Comparison of ENCODE assay signal across 12 cellular contexts in the genomic region with DNA sequence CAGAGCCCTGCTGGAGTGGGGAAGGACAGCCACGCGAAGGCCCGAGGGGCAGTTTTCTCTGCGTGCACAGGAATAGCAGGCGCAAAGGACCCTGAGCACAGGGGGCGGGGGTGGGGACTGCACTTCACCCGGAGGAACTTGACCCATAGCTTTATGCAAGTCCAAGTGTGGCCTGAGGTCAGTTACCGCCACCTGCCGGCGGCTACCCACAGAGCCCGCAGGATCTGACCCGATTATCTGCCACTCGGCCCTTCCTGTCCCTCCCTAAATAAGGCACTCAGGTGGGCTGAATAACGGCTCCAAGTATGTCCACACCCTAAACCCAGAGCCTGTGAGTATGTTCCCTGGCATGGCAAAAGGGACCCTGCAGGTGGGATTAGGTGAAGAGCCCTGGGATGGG.
A peak's percentile ranks its signal among the peaks of the same experiment; 100 is the strongest.
DNase-seq lines count a peak whose midpoint lies in the region; ATAC-seq and TF ChIP-seq lines count a peak whose summit lies in the region.
"Had no signal": no experiment of that assay in that cellular context is flagged by ENCODE, and none has a peak within 500 bp of the region (broad histone marks: within the 10 kb centered on the region; RNA-seq: fewer than 3 reads in every experiment).

No MANE protein-coding gene starts in this region.

- no peaks in the 10 kb centered on the region for H3K36me3 Mint-ChIP-seq in endodermal cell (ENCODE audit: low read depth)

- 31% methylated on average over 8 to 14 of the region's 14 CpGs for WGBS in endodermal cell (ENCODE audit: insufficient coverage in 1 of 2, insufficient read length in 1 of 2), 2 experiments

- TF ChIP-seq RAD21 in Ishikawa (IDR thresholded peaks at IDR 0.05; ENCODE audit: low read depth): peak; percentile 51

- ATAC-seq in lower lobe of right lung (peak in 1 of 2 donors; percentile 73), GM21723 (IDR thresholded peaks at IDR 0.05; ENCODE audit: unreplicated experiment) (no peak), HG03460 (IDR thresholded peaks at IDR 0.05; ENCODE audit: unreplicated experiment) (no peak)

- TF ChIP-seq CTCF in endodermal cell (conservative IDR thresholded peaks at IDR 0.05) (peak; percentile 91), lower lobe of right lung (IDR thresholded peaks at IDR 0.05) (peak; percentile 53)

- DNase-seq in Daoy (ENCODE audit: low read depth) (peak; percentile 46), endodermal cell (peak; percentile 94), lower lobe of right lung (peak; percentile 73), hippocampal formation (lab: John Stamatoyannopoulos, UW) (no peak), A172 (ENCODE audit: low spot score) (no peak)
- DNase-seq: cerebellar nuclear complex, NCI-H1092, RPMI8226 had no signal

- H3K9me3 ChIP-seq in endodermal cell (ENCODE audit: control insufficient read depth, low read length): no peaks in the 10 kb centered on the region
- peaks cover 10% of the 10 kb centered on the region for H3K9me3 ChIP-seq in lower lobe of right lung

- H3K9me3 Mint-ChIP-seq in endodermal cell: peaks cover 22% of the 10 kb centered on the region

- H3K4me1 ChIP-seq in endodermal cell (ENCODE audit: control insufficient read depth, insufficient read depth, low read length) (no peaks in the 10 kb centered on the region), lower lobe of right lung (no peaks in the 10 kb centered on the region)

- no peak overlapping the region for H3K9ac ChIP-seq in endodermal cell (ENCODE audit: extremely low read depth, low read length, poor library complexity, severe bottlenecking)

- no peak for TF ChIP-seq EP300 in Ishikawa (IDR thresholded peaks at IDR 0.05; ENCODE audit: borderline replicate concordance)

- intact Hi-C loops in lower lobe of right lung (cut with DNase I): no loop called here

- H3K36me3 ChIP-seq in endodermal cell (ENCODE audit: control insufficient read depth, insufficient read depth, low read length) (no peaks in the 10 kb centered on the region), lower lobe of right lung (no peaks in the 10 kb centered on the region)

- no peak overlapping the region for H3K27ac Mint-ChIP-seq in endodermal cell

- H3K27me3 ChIP-seq in endodermal cell (ENCODE audit: control insufficient read depth, insufficient read depth, low read length, poor library complexity, severe bottlenecking) (no peaks in the 10 kb centered on the region), lower lobe of right lung (ENCODE audit: low read depth) (peaks cover 3% of the 10 kb centered on the region)

- H3K27ac ChIP-seq in endodermal cell (ENCODE audit: low read depth, low read length) (no peak overlapping the region), lower lobe of right lung (no peak overlapping the region)

- H3K4me3 ChIP-seq in endodermal cell (ENCODE audit: low read length) (no peak overlapping the region), lower lobe of right lung (no peak overlapping the region)
- H3K4me3 ChIP-seq: lung had no signal

- H3K27me3 Mint-ChIP-seq in endodermal cell (ENCODE audit: insufficient read depth): peaks cover 2% of the 10 kb centered on the region

- H3K4me3 Mint-ChIP-seq in endodermal cell: no peak overlapping the region

- no peaks in the 10 kb centered on the region for H3K4me1 Mint-ChIP-seq in endodermal cell

TF ChIP-seq in Ishikawa, 13 proteins besides CTCF, POLR2A, EP300 and RAD21:
- TF ChIP-seq CREB1 (IDR thresholded peaks at IDR 0.05; ENCODE audit: low read depth): no peak
- TF ChIP-seq TAF1 (IDR thresholded peaks at IDR 0.05; ENCODE audit: low read depth): no peak

Comparison
In these comparisons a context has a peak if more than half of its experiments do, and no peak if none do; other contexts are left out.
1. DNase-seq: peak in Daoy (single experiment), endodermal cell (single experiment) and lower lobe of right lung (single experiment); none in hippocampal formation (0 of 2) and A172 (single experiment).